Comparison of ENCODE assay signal across 20 cellular contexts in genomic region chr2:178846458-178846802, GRCh38. TPM values are rescaled to one million over a fixed set of nuclear protein-coding genes. Genes with fewer than 3 reads are reported as not detected.
DNase-seq lines count a peak whose midpoint lies in the region; ATAC-seq and TF ChIP-seq lines count a peak whose summit lies in the region.
"Had no signal": no experiment of that assay in that cellular context is flagged by ENCODE, and none has a peak within 500 bp of the region (broad histone marks: within the 10 kb centered on the region; RNA-seq: fewer than 3 reads in every experiment).

No MANE protein-coding gene starts in this region.

- H3K4me1 ChIP-seq in H9 (ENCODE audit: insufficient read depth, low read length), result peaks cover 8% of the 10 kb centered on the region
- H3K4me1 ChIP-seq: BE2C had no signal

- H4K20me1 ChIP-seq in H9 (ENCODE audit: control insufficient read depth, insufficient read depth, insufficient read length) (no peaks in the 10 kb centered on the region), neural cell (ENCODE audit: insufficient read depth) (no peaks in the 10 kb centered on the region)

- H3K27ac ChIP-seq in H9 (ENCODE audit: insufficient read length, low read depth, low read length), result no peak overlapping the region
- H3K27ac ChIP-seq in neural cell (ENCODE audit: low read length), result peak overlapping the region; percentile 17
- H3K27ac ChIP-seq: HL-60, PC-9, SK-N-MC had no signal

- peaks cover 0 to 11% (median 9%) of the 10 kb centered on the region in 3 experiments; a peak in 3 of 7 replicates for H3K36me3 Mint-ChIP-seq in H9 (ENCODE audit: insufficient read depth in 1 of 3, low read depth in 3 of 3)
- peaks cover 4 to 7% of the 10 kb centered on the region in 2 donors for H3K36me3 Mint-ChIP-seq in activated T-cell treated with anti-CD3 and anti-CD28 coated beads, Interleukin-2, amount 50 U/mL, for 72 hours (ENCODE audit: insufficient read depth in 2 of 2)

- H4K5ac ChIP-seq in H9 (ENCODE audit: insufficient read length, low read depth, low read length), result no peak overlapping the region

- H3K27ac Mint-ChIP-seq in H9, result no peak overlapping the region; a peak in 1 of 7 replicates
- no peak overlapping the region for H3K27ac Mint-ChIP-seq in activated T-cell treated with anti-CD3 and anti-CD28 coated beads, Interleukin-2, amount 50 U/mL, for 72 hours
- H3K27ac Mint-ChIP-seq: CD4-positive, alpha-beta memory T cell had no signal

- no peaks in the 10 kb centered on the region for H3K27me3 ChIP-seq in H9 (ENCODE audit: insufficient read depth, low read length)
- H3K27me3 ChIP-seq in neural cell (ENCODE audit: insufficient read depth, low read depth, low read length), result no peaks in the 10 kb centered on the region
- H3K27me3 ChIP-seq: BE2C had no signal

- ATAC-seq in activated T-cell treated with anti-CD3 and anti-CD28 coated beads, Interleukin-2, amount 50 U/mL, for 72 hours (replicated peaks in 1 of 2), result no peak

- no peak overlapping the region for H3K14ac ChIP-seq in H9 (ENCODE audit: insufficient read depth, low read length)

- no peak overlapping the region for H4K91ac ChIP-seq in H9 (ENCODE audit: insufficient read length, low read depth, low read length)

- TF ChIP-seq EP300 in neural cell (conservative IDR thresholded peaks at IDR 0.05; ENCODE audit: poor library complexity, severe bottlenecking), result no peak

- H3K36me3 ChIP-seq in neural cell (ENCODE audit: insufficient read depth, low read length), result no peaks in the 10 kb centered on the region
- H3K36me3 ChIP-seq: BE2C had no signal

- WGBS in H9 (ENCODE audit: extremely low coverage, insufficient read length, low lambda C conversion rate), result no CpG with 5 or more reads among the region's 2 CpGs

- in situ Hi-C loops in astrocyte of the spinal cord (cut with HindIII; ENCODE audit: low sequenced_read_pairs), result no loop called here

- H2BK5ac ChIP-seq in H9 (ENCODE audit: insufficient read length, low read length), result no peak overlapping the region

- no peaks in the 10 kb centered on the region for H3K27me3 Mint-ChIP-seq in H9 (ENCODE audit: low read depth)
- H3K27me3 Mint-ChIP-seq in activated T-cell treated with anti-CD3 and anti-CD28 coated beads, Interleukin-2, amount 50 U/mL, for 72 hours (ENCODE audit: low read depth), result no peaks in the 10 kb centered on the region
- H3K27me3 Mint-ChIP-seq: CD4-positive, alpha-beta memory T cell had no signal

- no peak overlapping the region for H3K9ac ChIP-seq in H9 (ENCODE audit: extremely low read depth, insufficient read length, low read length)
- H3K9ac ChIP-seq in neural cell (ENCODE audit: low read length), result no peak overlapping the region

- H3K79me1 ChIP-seq in H9 (ENCODE audit: insufficient read depth, low read depth, low read length, poor library complexity, severe bottlenecking), result no peaks in the 10 kb centered on the region

- peaks cover 2 to 11% of the 10 kb centered on the region in 2 experiments; a peak in 4 of 5 replicates for H3K9me3 Mint-ChIP-seq in H9
- no peaks in the 10 kb centered on the region for H3K9me3 Mint-ChIP-seq in activated T-cell treated with anti-CD3 and anti-CD28 coated beads, Interleukin-2, amount 50 U/mL, for 72 hours
- H3K9me3 Mint-ChIP-seq: CD4-positive, alpha-beta memory T cell had no signal

- H2AFZ ChIP-seq in H9 (ENCODE audit: low read length) (no peak overlapping the region), neural cell (ENCODE audit: low read depth, low read length) (no peak overlapping the region)
- H2AFZ ChIP-seq: PC-9 had no signal

- H3K9me2 ChIP-seq in neural cell (ENCODE audit: insufficient read depth, low read length), result no peaks in the 10 kb centered on the region

- H3K23ac ChIP-seq in H9 (ENCODE audit: insufficient read length, low read depth, low read length), result no peak overlapping the region

- no peak overlapping the region for H3K4ac ChIP-seq in H9 (ENCODE audit: low read depth, low read length)

- no peak overlapping the region for H3K4me3 Mint-ChIP-seq in H9
- no peak overlapping the region for H3K4me3 Mint-ChIP-seq in activated T-cell treated with anti-CD3 and anti-CD28 coated beads, Interleukin-2, amount 50 U/mL, for 72 hours
- H3K4me3 Mint-ChIP-seq: CD4-positive, alpha-beta memory T cell had no signal

- H3K4me2 ChIP-seq in H9 (ENCODE audit: insufficient read depth, insufficient read length, low read length), result peak overlapping the region; percentile 3
- H3K4me2 ChIP-seq in neural cell (ENCODE audit: low read length), result no peak overlapping the region
- H3K4me2 ChIP-seq: PC-9 had no signal

- H3K79me2 ChIP-seq in H9 (ENCODE audit: insufficient read depth, low read length) (no peaks in the 10 kb centered on the region), neural cell (replicated peaks; ENCODE audit: insufficient read depth, low read length) (no peaks in the 10 kb centered on the region)

- H3F3A ChIP-seq in neural cell (ENCODE audit: insufficient read depth, low read length, poor library complexity, severe bottlenecking), result peaks cover 20% of the 10 kb centered on the region

- no peaks in the 10 kb centered on the region for H3K23me2 ChIP-seq in H9 (ENCODE audit: insufficient read length, low read depth, low read length, poor library complexity, severe bottlenecking)

- TF ChIP-seq RAD21 in neural cell (conservative IDR thresholded peaks at IDR 0.05), result no peak

- no peak overlapping the region for H2BK120ac ChIP-seq in H9 (ENCODE audit: low read depth, low read length, poor library complexity, severe bottlenecking)

- H2AK5ac ChIP-seq in H9 (ENCODE audit: insufficient read length, low read length), result no peak overlapping the region

- no peak overlapping the region for H3K4me3 ChIP-seq in astrocyte of the spinal cord (ENCODE audit: low read depth, low read length)
- no peak overlapping the region for H3K4me3 ChIP-seq in neural cell (ENCODE audit: low read length)
- H3K4me3 ChIP-seq: PC-9, SK-N-MC had no signal

- H4K8ac ChIP-seq in H9 (replicated peaks; ENCODE audit: insufficient read length, low read depth, low read length), result no peak overlapping the region

- H2BK20ac ChIP-seq in H9 (ENCODE audit: low read depth, low read length, poor library complexity, severe bottlenecking), result no peak overlapping the region

- peak; percentile 19 for DNase-seq in EL
- no peak for DNase-seq in H9
- DNase-seq in astrocyte of the spinal cord (ENCODE audit: low read depth, low spot score), result peak; percentile 19
- no peak for DNase-seq in NCI-H526 treated with DMSO at 0.1 percent for 48 hours (lab: John Stamatoyannopoulos, UW)
- no peak for DNase-seq in activated T-cell treated with anti-CD3 and anti-CD28 coated beads, Interleukin-2, amount 50 U/mL, for 72 hours
- DNase-seq in NCI-H524 (lab: John Stamatoyannopoulos, UW), result no peak
- no peak for DNase-seq in NCI-H82 (lab: John Stamatoyannopoulos, UW)
- DNase-seq: ACHN; BE2C; CD4-positive, alpha-beta memory T cell; DND-41; KBM-7; NCI-H1092; NCI-H1694; NCI-H2107; NCI-H345; PC-9 had no signal

- no peak overlapping the region for H2BK15ac ChIP-seq in H9 (ENCODE audit: low read depth, low read length)

- no peak overlapping the region for H2BK12ac ChIP-seq in H9 (ENCODE audit: insufficient read length, low read depth, low read length)

- peaks cover 26 to 28% of the 10 kb centered on the region in 2 experiments for H3K4me1 Mint-ChIP-seq in H9
- H3K4me1 Mint-ChIP-seq in activated T-cell treated with anti-CD3 and anti-CD28 coated beads, Interleukin-2, amount 50 U/mL, for 72 hours (ENCODE audit: low read depth), result no peaks in the 10 kb centered on the region
- H3K4me1 Mint-ChIP-seq: CD4-positive, alpha-beta memory T cell had no signal

- H3T11ph ChIP-seq in H9 (ENCODE audit: low read length), result no peak overlapping the region

- no peak overlapping the region for H3K56ac ChIP-seq in H9 (ENCODE audit: insufficient read length, low read depth, low read length)

- H3K9me3 ChIP-seq in H9 (ENCODE audit: control insufficient read depth, low read depth, low read length), result no peaks in the 10 kb centered on the region
- no peaks in the 10 kb centered on the region for H3K9me3 ChIP-seq in neural cell (ENCODE audit: low read length)
- H3K9me3 ChIP-seq: BE2C had no signal

- TF ChIP-seq CTCF in H9 (conservative IDR thresholded peaks at IDR 0.05) (no peak), astrocyte of the spinal cord (IDR thresholded peaks at IDR 0.05; ENCODE audit: low read depth, low read length) (no peak), neural cell (IDR thresholded peaks at IDR 0.05; ENCODE audit: poor library complexity, severe bottlenecking) (no peak)

- no peak overlapping the region for H3K18ac ChIP-seq in H9 (ENCODE audit: insufficient read length, low read depth, low read length)

TF ChIP-seq in neural cell, 6 proteins besides CTCF, POLR2A, EP300 and RAD21 (continues in another document):
- TF ChIP-seq SMC3 (conservative IDR thresholded peaks at IDR 0.05; ENCODE audit: poor library complexity), result no peak
- TF ChIP-seq, protein P1, sequence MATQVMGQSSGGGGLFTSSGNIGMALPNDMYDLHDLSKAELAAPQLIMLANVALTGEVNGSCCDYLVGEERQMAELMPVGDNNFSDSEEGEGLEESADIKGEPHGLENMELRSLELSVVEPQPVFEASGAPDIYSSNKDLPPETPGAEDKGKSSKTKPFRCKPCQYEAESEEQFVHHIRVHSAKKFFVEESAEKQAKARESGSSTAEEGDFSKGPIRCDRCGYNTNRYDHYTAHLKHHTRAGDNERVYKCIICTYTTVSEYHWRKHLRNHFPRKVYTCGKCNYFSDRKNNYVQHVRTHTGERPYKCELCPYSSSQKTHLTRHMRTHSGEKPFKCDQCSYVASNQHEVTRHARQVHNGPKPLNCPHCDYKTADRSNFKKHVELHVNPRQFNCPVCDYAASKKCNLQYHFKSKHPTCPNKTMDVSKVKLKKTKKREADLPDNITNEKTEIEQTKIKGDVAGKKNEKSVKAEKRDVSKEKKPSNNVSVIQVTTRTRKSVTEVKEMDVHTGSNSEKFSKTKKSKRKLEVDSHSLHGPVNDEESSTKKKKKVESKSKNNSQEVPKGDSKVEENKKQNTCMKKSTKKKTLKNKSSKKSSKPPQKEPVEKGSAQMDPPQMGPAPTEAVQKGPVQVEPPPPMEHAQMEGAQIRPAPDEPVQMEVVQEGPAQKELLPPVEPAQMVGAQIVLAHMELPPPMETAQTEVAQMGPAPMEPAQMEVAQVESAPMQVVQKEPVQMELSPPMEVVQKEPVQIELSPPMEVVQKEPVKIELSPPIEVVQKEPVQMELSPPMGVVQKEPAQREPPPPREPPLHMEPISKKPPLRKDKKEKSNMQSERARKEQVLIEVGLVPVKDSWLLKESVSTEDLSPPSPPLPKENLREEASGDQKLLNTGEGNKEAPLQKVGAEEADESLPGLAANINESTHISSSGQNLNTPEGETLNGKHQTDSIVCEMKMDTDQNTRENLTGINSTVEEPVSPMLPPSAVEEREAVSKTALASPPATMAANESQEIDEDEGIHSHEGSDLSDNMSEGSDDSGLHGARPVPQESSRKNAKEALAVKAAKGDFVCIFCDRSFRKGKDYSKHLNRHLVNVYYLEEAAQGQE (IDR thresholded peaks at IDR 0.05; ENCODE audit: borderline replicate concordance), result no peak
- TF ChIP-seq TAF1 (IDR thresholded peaks at IDR 0.05; ENCODE audit: low read depth), result no peak
- no peak for TF ChIP-seq EZH2 (IDR thresholded peaks at IDR 0.05; ENCODE audit: borderline replicate concordance, insufficient read depth, low read length, poor library complexity, severe bottlenecking)
- no peak for TF ChIP-seq POLR2AphosphoS5 (IDR thresholded peaks at IDR 0.05)

RNA-seq across cellular contexts. Expression of gene TTN, which starts 39.2 kb away (rescaled TPM):
- 0.59 and 0.70 TPM in 2 replicates for total RNA-seq in H9 (2021)
- 0.10 and 0.16 TPM in 2 replicates for polyA plus RNA-seq in neural cell
- 1.7 and 2.3 TPM in 2 replicates for polyA minus RNA-seq in neural cell
- 1 to 10 TPM; 6.6 to 6.9 TPM for total RNA-seq in activated T-cell treated with anti-CD3 and anti-CD28 coated beads, Interleukin-2, amount 50 U/mL, for 72 hours
- total RNA-seq: PC-9 had no signal

Comparison
In these comparisons a context has a peak if more than half of its experiments do, and no peak if none do; other contexts are left out.
1. DNase-seq: peak in EL (single experiment) and astrocyte of the spinal cord (single experiment); none in H9 (single experiment), NCI-H526 treated with DMSO at 0.1 percent for 48 hours (single experiment), activated T-cell treated with anti-CD3 and anti-CD28 coated beads, Interleukin-2, amount 50 U/mL, for 72 hours (0 of 2), NCI-H524 (0 of 2) and NCI-H82 (single experiment).